ENCODE assay signal across 8 cellular contexts in the genomic region with DNA sequence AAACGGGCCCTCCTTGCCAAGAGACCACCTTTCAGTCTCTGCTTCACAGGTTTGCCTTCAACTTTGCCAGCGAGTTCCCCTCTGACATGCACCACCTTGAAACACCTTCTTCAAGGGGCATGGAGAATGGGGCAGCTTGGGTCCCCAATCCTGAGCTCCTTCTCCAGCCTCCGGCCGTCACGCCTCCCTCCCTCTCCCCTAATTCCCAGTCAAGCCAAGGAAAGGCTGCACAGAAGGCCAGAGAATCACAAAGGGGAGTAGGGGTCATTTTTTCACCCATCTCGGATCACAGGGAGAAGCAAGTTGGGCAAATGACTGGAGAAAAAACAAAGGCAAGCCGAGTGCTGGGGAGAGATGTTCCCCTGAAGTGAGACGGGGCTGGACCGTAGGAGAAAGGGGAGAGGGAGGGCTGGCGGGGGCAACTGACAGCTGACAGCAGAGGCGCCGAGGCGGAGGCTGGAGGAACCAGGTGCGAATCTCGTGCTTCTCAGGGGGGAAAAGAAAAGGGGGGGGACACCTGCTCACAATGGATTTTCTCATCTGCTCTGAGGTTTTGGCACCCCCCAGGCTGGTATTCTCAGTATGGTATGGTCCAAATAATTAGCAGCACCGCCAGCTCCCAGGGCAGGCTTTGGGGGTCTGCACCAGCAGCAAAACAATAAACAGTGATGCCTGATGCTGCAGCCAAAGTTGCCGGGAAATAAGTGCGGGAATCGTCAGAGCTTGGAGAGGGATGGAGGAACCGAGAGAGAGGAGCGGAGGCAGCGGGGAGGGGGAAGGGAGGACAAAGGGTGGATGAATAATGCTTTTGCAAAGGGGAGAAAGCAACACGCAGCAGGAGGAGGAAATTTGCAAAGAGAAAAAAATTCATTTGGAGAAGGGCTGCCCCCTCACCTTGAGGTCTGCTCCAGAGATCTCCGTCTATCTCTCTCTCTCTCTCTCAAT. TPM values are rescaled to one million over a fixed set of nuclear protein-coding genes. Genes with fewer than 3 reads are reported as not detected.
DNase-seq lines count a peak whose midpoint lies in the region; ATAC-seq and TF ChIP-seq lines count a peak whose summit lies in the region.

No MANE protein-coding gene starts in this region.

- H3K9me3 Mint-ChIP-seq in endothelial cell (ENCODE audit: unreplicated experiment) = no peaks in the 10 kb centered on the region

- H3K27me3 Mint-ChIP-seq in endothelial cell (ENCODE audit: unreplicated experiment) = peaks cover 32% of the 10 kb centered on the region

- H3K27ac Mint-ChIP-seq in endothelial cell (ENCODE audit: unreplicated experiment) = peak overlapping the region; percentile 83

- H3K36me3 ChIP-seq in SJCRH30 = no peaks in the 10 kb centered on the region

- H3K4me1 ChIP-seq in SJCRH30 = peaks cover 39% of the 10 kb centered on the region

- peaks cover 3% of the 10 kb centered on the region for H3K36me3 Mint-ChIP-seq in endothelial cell (ENCODE audit: low read depth, unreplicated experiment)

- H3K4me3 Mint-ChIP-seq in endothelial cell (ENCODE audit: unreplicated experiment) = peak overlapping the region; percentile 77

- ATAC-seq in omental fat pad (ENCODE audit: low FRiP score) = peak; percentile 3

- no peak overlapping the region for H3K4me3 ChIP-seq in SJCRH30

- no peaks in the 10 kb centered on the region for H3K9me3 ChIP-seq in SJCRH30 (replicated peaks)

- TF ChIP-seq CTCF in endothelial cell (IDR thresholded peaks at IDR 0.05; ENCODE audit: unreplicated experiment) (no peak), omental fat pad (IDR thresholded peaks at IDR 0.05) (no peak)

- no peaks in the 10 kb centered on the region for H3K27me3 ChIP-seq in SJCRH30

- DNase-seq in ELR (ENCODE audit: low read depth) = peak; percentile 49
- DNase-seq in SJCRH30 = peak; percentile 58 to 64
- no peak for DNase-seq in endothelial cell (ENCODE audit: low spot score)
- DNase-seq in omental fat pad (ENCODE audit: low spot score) = no peak
- DNase-seq in putamen (ENCODE audit: low spot score) = no peak
- no peak for DNase-seq in GF-D8 (lab: John Stamatoyannopoulos, UW)
- no peak for DNase-seq in mesenteric fat pad (ENCODE audit: low spot score)
- no peak for DNase-seq in SW480 (ENCODE audit: low spot score)

- peaks cover 72% of the 10 kb centered on the region for H3K4me1 Mint-ChIP-seq in endothelial cell (ENCODE audit: unreplicated experiment)

- H3K27ac ChIP-seq in SJCRH30 = no peak overlapping the region; the same call in 1 of the 2 replicates

RNA-seq across cellular contexts. Expression of a gene that starts 0.6 kb away (rescaled TPM):
- total RNA-seq in SJCRH30 (2014; rRNA removed; shearing (Covaris generic)) = 0.04 TPM in 1 of 2 replicates, not detected in the other
- total RNA-seq in endothelial cell (ENCODE audit: unreplicated experiment) (not detected), omental fat pad (1 to 10 TPM in 3 of 4 donors, under 1 TPM in 1; 0.63 to 1.8 (median 1.5) TPM), mesenteric fat pad (0.71 TPM)

RNA-seq across cellular contexts. Expression of a gene that starts 8.5 kb away (rescaled TPM):
- 26.5 and 27.4 TPM in 2 replicates for total RNA-seq in SJCRH30 (2014; rRNA removed; shearing (Covaris generic))
- 31.1 TPM for total RNA-seq in endothelial cell (ENCODE audit: unreplicated experiment)
- total RNA-seq in omental fat pad = 10 to 100 TPM; 12.3 to 26.1 (median 15.7) TPM
- total RNA-seq in mesenteric fat pad = 12.0 TPM

RNA-seq across cellular contexts. Expression of a gene that starts 18.9 kb away (rescaled TPM):
- 45.6 and 46.6 TPM in 2 replicates for total RNA-seq in SJCRH30 (2014; rRNA removed; shearing (Covaris generic))
- total RNA-seq in endothelial cell (ENCODE audit: unreplicated experiment) = 78.3 TPM
- 10 to 100 TPM; 44.1 to 61.5 (median 50.7) TPM for total RNA-seq in omental fat pad
- total RNA-seq in mesenteric fat pad = 65.4 TPM

RNA-seq across cellular contexts. Expression of a gene that starts 51.6 kb away (rescaled TPM):
- 12.3 and 13.8 TPM in 2 replicates for total RNA-seq in SJCRH30 (2014; rRNA removed; shearing (Covaris generic))
- total RNA-seq in endothelial cell (ENCODE audit: unreplicated experiment) = 347 TPM
- total RNA-seq in omental fat pad = 1,000 to 10,000 TPM in 1 of 4 donors, 100 to 1,000 TPM in 3; 500 to 1,674 (median 892) TPM
- total RNA-seq in mesenteric fat pad = 516 TPM

Comparison
In these comparisons a context has a peak if more than half of its experiments do, and no peak if none do; other contexts are left out.
1. DNase-seq: peak in ELR (single experiment) and SJCRH30 (2 of 2); none in endothelial cell (single experiment), omental fat pad (single experiment), putamen (single experiment), GF-D8 (single experiment), mesenteric fat pad (single experiment) and SW480 (single experiment).